ENCODE assay signal across 14 cellular contexts in the genomic region with DNA sequence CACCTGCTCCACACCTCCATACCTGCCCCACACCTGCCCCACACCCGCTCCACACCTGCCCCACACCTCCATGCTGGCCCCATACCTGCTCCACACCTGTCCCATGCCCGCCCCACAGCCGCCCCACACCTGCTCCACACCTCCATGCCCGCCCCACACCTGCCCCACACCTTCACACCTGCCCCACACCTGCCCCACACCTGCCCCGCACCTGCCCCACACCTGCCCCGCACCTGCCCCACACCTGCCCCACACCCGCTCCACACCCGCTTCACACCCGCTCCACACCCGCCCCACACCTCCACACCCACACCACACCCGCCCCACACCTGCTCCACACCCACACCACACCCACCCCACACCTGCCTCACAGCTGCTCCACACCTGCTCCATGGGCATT.
"Had no signal": no experiment of that assay in that cellular context is flagged by ENCODE, and none has a peak within 500 bp of the region (broad histone marks: within the 10 kb centered on the region; RNA-seq: fewer than 3 reads in every experiment).

No MANE protein-coding gene starts in this region.

- ATAC-seq: activated CD8-positive, alpha-beta T cell treated with anti-CD3 and anti-CD28 coated beads for 36 hours; T-cell had no signal

- H3K4me1 ChIP-seq: heart left ventricle, left ventricle myocardium inferior, suprapubic skin, transverse colon had no signal

- DNase-seq: activated CD4-positive, alpha-beta T cell treated with anti-CD3 and anti-CD28 coated beads, Interleukin-2, amount 10 ng/mL, durations not matched to agents 24 days and 14 days; activated CD4-positive, CD25-positive, alpha-beta regulatory T cell; activated CD8-positive, alpha-beta T cell treated with anti-CD3 and anti-CD28 coated beads for 36 hours; activated naive CD4-positive, alpha-beta T cell treated with anti-CD3 and anti-CD28 coated beads, Interleukin-2, amount 50 U/mL, for 16 hours; activated T-cell treated with anti-CD3 and anti-CD28 coated beads, Interleukin-2, amount 50 U/mL, for 1 hour; aorta; heart left ventricle; left ventricle myocardium inferior; naive B cell; T-cell; transverse colon had no signal

- H3K4me3 ChIP-seq: coronary artery, heart left ventricle, left ventricle myocardium inferior, suprapubic skin, transverse colon had no signal

- H3K9me3 ChIP-seq: heart left ventricle, left ventricle myocardium inferior, suprapubic skin, transverse colon had no signal

- H3K36me3 ChIP-seq: heart left ventricle, left ventricle myocardium inferior, suprapubic skin, transverse colon had no signal

- FAIRE-seq: frontal cortex had no signal

- H3K27ac ChIP-seq: coronary artery, heart left ventricle, left ventricle myocardium inferior, suprapubic skin, transverse colon had no signal

- H3K27me3 ChIP-seq: heart left ventricle, suprapubic skin, transverse colon had no signal
